In genomic region chr17:27529230-27529796, GRCh38 we compare ENCODE assay signal across 9 cellular contexts.
A peak's percentile ranks its signal among the peaks of the same experiment; 100 is the strongest.
DNase-seq lines count a peak whose midpoint lies in the region; ATAC-seq and TF ChIP-seq lines count a peak whose summit lies in the region.
"Had no signal": no experiment of that assay in that cellular context is flagged by ENCODE, and none has a peak within 500 bp of the region (broad histone marks: within the 10 kb centered on the region; RNA-seq: fewer than 3 reads in every experiment).

No MANE protein-coding gene starts in this region.

- peak overlapping the region; percentile 33 for H3K4me3 Mint-ChIP-seq in activated CD4-positive, alpha-beta T cell treated with anti-CD3 and anti-CD28 coated beads, Interleukin-2, amount 10 ng/mL, durations not matched to agents 24 days and 14 days
- H3K4me3 Mint-ChIP-seq in stimulated activated naive B cell treated with anti-CD40 and anti-IgM and Interleukin-4, amounts not matched to agents 10 μg/mL and 1 μg/mL and 100 μg/mL, for 72 hours, result no peak overlapping the region
- H3K4me3 Mint-ChIP-seq: CD4-positive, alpha-beta T cell had no signal

- peak overlapping the region; percentile 68 for H3K27ac Mint-ChIP-seq in activated CD4-positive, alpha-beta T cell treated with anti-CD3 and anti-CD28 coated beads, Interleukin-2, amount 10 ng/mL, durations not matched to agents 24 days and 14 days
- H3K27ac Mint-ChIP-seq in stimulated activated naive B cell treated with anti-CD40 and anti-IgM and Interleukin-4, amounts not matched to agents 10 μg/mL and 1 μg/mL and 100 μg/mL, for 72 hours, result peak overlapping the region; percentile 42
- H3K27ac Mint-ChIP-seq: CD4-positive, alpha-beta T cell had no signal

- H3K36me3 Mint-ChIP-seq in activated CD4-positive, alpha-beta T cell treated with anti-CD3 and anti-CD28 coated beads, Interleukin-2, amount 10 ng/mL, durations not matched to agents 24 days and 14 days (ENCODE audit: low read depth), result peaks cover 9% of the 10 kb centered on the region
- H3K36me3 Mint-ChIP-seq in stimulated activated naive B cell treated with anti-CD40 and anti-IgM and Interleukin-4, amounts not matched to agents 10 μg/mL and 1 μg/mL and 100 μg/mL, for 72 hours, result no peaks in the 10 kb centered on the region

- intact Hi-C loops in activated CD4-positive, alpha-beta T cell treated with anti-CD3 and anti-CD28 coated beads, Interleukin-2, amount 10 ng/mL, durations not matched to agents 24 days and 14 days (cut with micrococcal nuclease), result loop anchor here (1.0 to 5.0 kb wide), 2 partner anchors 15 to 38 kb away; no protein-coding TSS in a partner anchor

- H3K27me3 Mint-ChIP-seq in activated CD4-positive, alpha-beta T cell treated with anti-CD3 and anti-CD28 coated beads, Interleukin-2, amount 10 ng/mL, durations not matched to agents 24 days and 14 days, result no peaks in the 10 kb centered on the region
- H3K27me3 Mint-ChIP-seq in stimulated activated naive B cell treated with anti-CD40 and anti-IgM and Interleukin-4, amounts not matched to agents 10 μg/mL and 1 μg/mL and 100 μg/mL, for 72 hours, result no peaks in the 10 kb centered on the region
- H3K27me3 Mint-ChIP-seq: CD4-positive, alpha-beta T cell had no signal

- ATAC-seq in stimulated activated naive B cell treated with anti-CD40 and anti-IgM and Interleukin-4, amounts not matched to agents 10 μg/mL and 1 μg/mL and 100 μg/mL, for 72 hours (replicated peaks), result peak; percentile 20 to 22
- no peak for ATAC-seq in GM18873 (IDR thresholded peaks at IDR 0.05; ENCODE audit: low FRiP score, unreplicated experiment)

- no peak for TF ChIP-seq CTCF in choroid plexus epithelial cell (conservative IDR thresholded peaks at IDR 0.05; ENCODE audit: low read depth, low read length)

- DNase-seq in activated CD4-positive, alpha-beta T cell treated with anti-CD3 and anti-CD28 coated beads, Interleukin-2, amount 10 ng/mL, durations not matched to agents 24 days and 14 days, result peak; percentile 70
- no peak for DNase-seq in activated CD4-positive, alpha-beta T cell treated with anti-CD3 and anti-CD28 coated beads, Interleukin-2, amount 50 U/mL, for 1 hour
- DNase-seq in NCI-H524 treated with DMSO at 0.1 percent for 48 hours (lab: John Stamatoyannopoulos, UW), result peak; percentile 96
- DNase-seq in choroid plexus epithelial cell (ENCODE audit: low read depth), result peak; percentile 88
- no peak for DNase-seq in stimulated activated naive B cell treated with anti-CD40 and anti-IgM and Interleukin-4, amounts not matched to agents 10 μg/mL and 1 μg/mL and 100 μg/mL, for 72 hours
- no peak for DNase-seq in NCI-H2227 (lab: John Stamatoyannopoulos, UW; ENCODE audit: unreplicated experiment)
- no peak for DNase-seq in stimulated activated CD4-positive, alpha-beta T cell treated with anti-CD3 and anti-CD28 coated beads, Interleukin-12 subunit alpha, Interleukin-12 subunit beta, amount 100 ng/mL, for 4 hours
- DNase-seq: CD4-positive, alpha-beta T cell had no signal

- H3K9me3 Mint-ChIP-seq in activated CD4-positive, alpha-beta T cell treated with anti-CD3 and anti-CD28 coated beads, Interleukin-2, amount 10 ng/mL, durations not matched to agents 24 days and 14 days, result no peaks in the 10 kb centered on the region
- H3K9me3 Mint-ChIP-seq in stimulated activated naive B cell treated with anti-CD40 and anti-IgM and Interleukin-4, amounts not matched to agents 10 μg/mL and 1 μg/mL and 100 μg/mL, for 72 hours, result no peaks in the 10 kb centered on the region
- H3K9me3 Mint-ChIP-seq: CD4-positive, alpha-beta T cell had no signal

- peaks cover 65% of the 10 kb centered on the region for H3K4me1 Mint-ChIP-seq in activated CD4-positive, alpha-beta T cell treated with anti-CD3 and anti-CD28 coated beads, Interleukin-2, amount 10 ng/mL, durations not matched to agents 24 days and 14 days
- H3K4me1 Mint-ChIP-seq in stimulated activated naive B cell treated with anti-CD40 and anti-IgM and Interleukin-4, amounts not matched to agents 10 μg/mL and 1 μg/mL and 100 μg/mL, for 72 hours, result peaks cover 49 to 65% of the 10 kb centered on the region in 2 donors

- H3K4me3 ChIP-seq in choroid plexus epithelial cell (ENCODE audit: low read depth, low read length), result no peak overlapping the region

Comparison
In these comparisons a context has a peak if more than half of its experiments do, and no peak if none do; other contexts are left out.
1. DNase-seq: peak in activated CD4-positive, alpha-beta T cell treated with anti-CD3 and anti-CD28 coated beads, Interleukin-2, amount 10 ng/mL, durations not matched to agents 24 days and 14 days (single experiment), NCI-H524 treated with DMSO at 0.1 percent for 48 hours (single experiment) and choroid plexus epithelial cell (single experiment); none in activated CD4-positive, alpha-beta T cell treated with anti-CD3 and anti-CD28 coated beads, Interleukin-2, amount 50 U/mL, for 1 hour (single experiment), stimulated activated naive B cell treated with anti-CD40 and anti-IgM and Interleukin-4, amounts not matched to agents 10 μg/mL and 1 μg/mL and 100 μg/mL, for 72 hours (single experiment), NCI-H2227 (single experiment) and stimulated activated CD4-positive, alpha-beta T cell treated with anti-CD3 and anti-CD28 coated beads, Interleukin-12 subunit alpha, Interleukin-12 subunit beta, amount 100 ng/mL, for 4 hours (single experiment).